Comparison of ENCODE assay signal across 13 cellular contexts in genomic region chr17:18638357-18638756, GRCh38. TPM values are rescaled to one million over a fixed set of nuclear protein-coding genes. Genes with fewer than 3 reads are reported as not detected.
"Had no signal": no experiment of that assay in that cellular context is flagged by ENCODE, and none has a peak within 500 bp of the region (broad histone marks: within the 10 kb centered on the region; RNA-seq: fewer than 3 reads in every experiment).

No MANE protein-coding gene starts in this region.

RNA-seq across cellular contexts. Expression of gene TBC1D28, which starts 5.8 kb away (rescaled TPM):
- total RNA-seq: activated CD4-positive, alpha-beta memory T cell treated with anti-CD3 and anti-CD28 coated beads, Interleukin-2, amount 10 ng/mL, durations not matched to agents 7 days and 5 days; activated CD4-positive, alpha-beta T cell treated with anti-CD3 and anti-CD28 coated beads for 36 hours; activated CD4-positive, alpha-beta T cell treated with anti-CD3 and anti-CD28 coated beads, Interleukin-2, amount 10 ng/mL, durations not matched to agents 7 days and 5 days; activated CD8-positive, alpha-beta memory T cell treated with anti-CD3 and anti-CD28 coated beads, Interleukin-2, amount 10 ng/mL, durations not matched to agents 7 days and 5 days; activated CD8-positive, alpha-beta T cell treated with anti-CD3 and anti-CD28 coated beads, Interleukin-2, amount 10 ng/mL, durations not matched to agents 7 days and 5 days; activated naive CD8-positive, alpha-beta T cell treated with anti-CD3 and anti-CD28 coated beads, Interleukin-2, amount 10 ng/mL, durations not matched to agents 7 days and 5 days; activated T-helper 2 cell treated with anti-CD3 and anti-CD28 coated beads, Interferon-gamma antibody, Interleukin-2, Interleukin-4, amounts not matched to agents 10 μg/mL and 5 μg/mL and 100 μg/mL, durations not matched to agents 14 hours and 24 hours and 36 hours; ascending aorta; body of pancreas; breast epithelium; cardiac muscle cell; chondrocyte had no signal
- polyA plus RNA-seq: adipose tissue, cardiac muscle cell had no signal
